1 cellular context compared by ENCODE assay signal in the genomic region with DNA sequence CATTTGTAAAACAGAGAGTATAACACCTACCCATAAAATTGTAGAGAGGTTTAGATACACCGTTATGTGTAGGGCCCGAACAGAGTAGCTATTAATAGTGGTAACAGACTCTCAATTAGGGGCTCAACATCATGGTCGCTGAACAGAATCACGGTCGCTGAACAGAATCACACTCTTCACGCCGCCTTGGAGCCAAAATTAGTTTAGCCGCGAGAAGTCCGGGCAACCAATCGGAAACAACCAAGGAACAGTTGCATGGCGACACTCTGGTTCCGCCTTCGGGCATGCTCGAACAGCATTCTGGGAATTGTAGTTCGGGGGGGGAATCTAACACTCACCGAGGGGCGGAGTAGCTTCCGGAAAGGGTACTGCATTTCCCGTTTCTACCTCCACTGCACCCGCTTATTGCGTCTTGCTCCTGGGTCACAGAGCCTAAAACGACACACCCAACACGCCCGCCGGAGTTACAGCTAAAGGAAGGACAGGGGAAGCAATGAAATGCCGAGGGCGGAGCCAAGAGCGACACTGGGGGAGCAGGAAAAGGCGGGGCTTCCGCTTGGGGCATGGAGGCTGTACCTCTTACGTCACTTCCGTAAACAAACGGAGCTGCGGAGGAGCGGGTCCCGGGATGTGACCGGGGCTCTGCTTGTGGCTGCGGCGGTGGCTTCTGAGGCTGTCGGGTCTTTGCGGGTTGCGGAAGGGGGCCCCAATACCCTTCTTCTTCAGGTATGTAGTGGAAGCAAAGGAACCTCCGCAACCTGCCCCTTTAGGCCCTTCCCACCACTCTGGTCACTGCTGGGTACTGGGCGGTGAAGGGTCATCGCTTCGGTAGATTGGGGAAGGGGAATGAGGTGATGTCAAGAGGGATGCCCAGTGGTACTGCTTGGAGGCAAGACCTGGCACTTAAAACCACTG.
TF ChIP-seq lines count a peak whose summit lies in the region.

CCDC28A (plus strand) TSS at position 593 of the 915 bp plus-strand sequence. CDS start 2,352 bp downstream, outside the sequence.

TF ChIP-seq in A549, 52 proteins besides CTCF, POLR2A, EP300 and RAD21 (continued from another document):
- TF ChIP-seq, protein P1, sequence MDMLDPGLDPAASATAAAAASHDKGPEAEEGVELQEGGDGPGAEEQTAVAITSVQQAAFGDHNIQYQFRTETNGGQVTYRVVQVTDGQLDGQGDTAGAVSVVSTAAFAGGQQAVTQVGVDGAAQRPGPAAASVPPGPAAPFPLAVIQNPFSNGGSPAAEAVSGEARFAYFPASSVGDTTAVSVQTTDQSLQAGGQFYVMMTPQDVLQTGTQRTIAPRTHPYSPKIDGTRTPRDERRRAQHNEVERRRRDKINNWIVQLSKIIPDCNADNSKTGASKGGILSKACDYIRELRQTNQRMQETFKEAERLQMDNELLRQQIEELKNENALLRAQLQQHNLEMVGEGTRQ (IDR thresholded peaks at IDR 0.05), result no peak
- 0 out of 5 replicates have a peak, but pooled peaks of 1 of the 2 experiments have one; percentile 8 for TF ChIP-seq JUN (IDR thresholded peaks at IDR 0.05)
- peak; percentile 56 for TF ChIP-seq MAX (IDR thresholded peaks at IDR 0.05)
- TF ChIP-seq NPAS2 (CRISPR knock-in tag; IDR thresholded peaks at IDR 0.05; ENCODE audit: borderline replicate concordance), result no peak
- TF ChIP-seq E2F6 (IDR thresholded peaks at IDR 0.05; ENCODE audit: borderline replicate concordance, low read depth), result peak; percentile 78; the same call in 1 of the 2 replicates
- TF ChIP-seq JUNB (IDR thresholded peaks at IDR 0.05), result no peak
- TF ChIP-seq RFX5 (IDR thresholded peaks at IDR 0.05), result no peak
- no peak for TF ChIP-seq FOSB (CRISPR knock-in tag; IDR thresholded peaks at IDR 0.05)
